ENCODE assay signal across 24 cellular contexts in genomic region chr6:43524483-43524961, GRCh38. TPM values are rescaled to one million over a fixed set of nuclear protein-coding genes. Genes with fewer than 3 reads are reported as not detected.
DNase-seq lines count a peak whose midpoint lies in the region; ATAC-seq and TF ChIP-seq lines count a peak whose summit lies in the region.
"Had no signal": no experiment of that assay in that cellular context is flagged by ENCODE, and none has a peak within 500 bp of the region (broad histone marks: within the 10 kb centered on the region; RNA-seq: fewer than 3 reads in every experiment).

No MANE protein-coding gene starts in this region.

- H3K27ac ChIP-seq in 22Rv1, result peak overlapping the region; percentile 8; the same call in 1 of the 2 replicates
- H3K27ac ChIP-seq in VCaP, result peak overlapping the region; percentile 79
- no peak overlapping the region for H3K27ac ChIP-seq in left lung
- no peak overlapping the region for H3K27ac ChIP-seq in neural progenitor cell
- H3K27ac ChIP-seq: C4-2B, psoas muscle, testis had no signal

- H3K4me1 Mint-ChIP-seq in neural progenitor cell, result no peaks in the 10 kb centered on the region
- no peaks in the 10 kb centered on the region for H3K4me1 Mint-ChIP-seq in stimulated activated naive CD8-positive, alpha-beta T cell treated with anti-CD3 and anti-CD28 coated beads, Interleukin-15, amount 100 ng/mL, for 72 hours
- H3K4me1 Mint-ChIP-seq: activated B cell treated with CpG ODN at 0.5 μM for 24 hours, IgD-negative memory B cell, memory B cell had no signal

- no peak overlapping the region for H2AFZ ChIP-seq in neural progenitor cell (replicated peaks)

- H3K9me3 Mint-ChIP-seq in neural progenitor cell, result no peaks in the 10 kb centered on the region
- H3K9me3 Mint-ChIP-seq in stimulated activated naive CD8-positive, alpha-beta T cell treated with anti-CD3 and anti-CD28 coated beads, Interleukin-15, amount 100 ng/mL, for 72 hours, result no peaks in the 10 kb centered on the region
- H3K9me3 Mint-ChIP-seq: activated B cell treated with CpG ODN at 0.5 μM for 24 hours, IgD-negative memory B cell, memory B cell had no signal

- no peak overlapping the region for H3K4me2 ChIP-seq in neural progenitor cell

- H3F3A ChIP-seq in neural progenitor cell (ENCODE audit: low read depth), result peaks cover 29% of the 10 kb centered on the region

- H3K4me1 ChIP-seq in left lung, result peaks cover 0 to 3% of the 10 kb centered on the region in 2 donors
- H3K4me1 ChIP-seq in neural progenitor cell, result no peaks in the 10 kb centered on the region
- H3K4me1 ChIP-seq: psoas muscle, testis had no signal

- no peak overlapping the region for H3K9ac ChIP-seq in neural progenitor cell

- H3K27me3 Mint-ChIP-seq in neural progenitor cell (ENCODE audit: insufficient read depth, low read depth), result peaks cover 8% of the 10 kb centered on the region
- no peaks in the 10 kb centered on the region for H3K27me3 Mint-ChIP-seq in stimulated activated naive CD8-positive, alpha-beta T cell treated with anti-CD3 and anti-CD28 coated beads, Interleukin-15, amount 100 ng/mL, for 72 hours
- H3K27me3 Mint-ChIP-seq: activated B cell treated with CpG ODN at 0.5 μM for 24 hours, IgD-negative memory B cell, memory B cell had no signal

- TF ChIP-seq CTCF in 22Rv1 (IDR thresholded peaks at IDR 0.05), result no peak
- TF ChIP-seq CTCF in VCaP (conservative IDR thresholded peaks at IDR 0.05), result no peak
- TF ChIP-seq CTCF in left lung (IDR thresholded peaks at IDR 0.05), result no peak
- no peak for TF ChIP-seq CTCF in neural progenitor cell (IDR thresholded peaks at IDR 0.05)

- peaks cover 35% of the 10 kb centered on the region for H3K36me3 Mint-ChIP-seq in neural progenitor cell

- intact Hi-C loops in left lung (cut with DNase I), result no loop called here

- no peak overlapping the region for H3K4me3 Mint-ChIP-seq in neural progenitor cell
- no peak overlapping the region for H3K4me3 Mint-ChIP-seq in stimulated activated naive CD8-positive, alpha-beta T cell treated with anti-CD3 and anti-CD28 coated beads, Interleukin-15, amount 100 ng/mL, for 72 hours
- H3K4me3 Mint-ChIP-seq: activated B cell treated with CpG ODN at 0.5 μM for 24 hours, IgD-negative memory B cell, memory B cell had no signal

- H3K27me3 ChIP-seq in left lung (no peaks in the 10 kb centered on the region), neural progenitor cell (no peaks in the 10 kb centered on the region)
- H3K27me3 ChIP-seq: testis had no signal

- no peak overlapping the region for H3K27ac Mint-ChIP-seq in neural progenitor cell
- H3K27ac Mint-ChIP-seq in stimulated activated naive CD8-positive, alpha-beta T cell treated with anti-CD3 and anti-CD28 coated beads, Interleukin-15, amount 100 ng/mL, for 72 hours, result peak overlapping the region in 1 of 2 donors; percentile 41
- H3K27ac Mint-ChIP-seq: memory B cell had no signal

- H3K36me3 ChIP-seq in left lung (peaks cover 0 to 100% of the 10 kb centered on the region in 2 donors), neural progenitor cell (no peaks in the 10 kb centered on the region)

- H3K79me2 ChIP-seq in neural progenitor cell (ENCODE audit: low read depth), result peaks cover 3% of the 10 kb centered on the region

- DNase-seq in ELF-1 (ENCODE audit: low read depth, low spot score), result peak; percentile 19
- DNase-seq in left lung, result no peak
- DNase-seq in neural progenitor cell (ENCODE audit: low spot score), result no peak
- DNase-seq in D341Med (ENCODE audit: low spot score), result no peak
- no peak for DNase-seq in stimulated activated naive CD8-positive, alpha-beta T cell treated with anti-CD3 and anti-CD28 coated beads, Interleukin-15, amount 100 ng/mL, for 72 hours
- DNase-seq: activated B cell treated with CpG ODN at 0.5 μM for 24 hours; activated CD8-positive, alpha-beta memory T cell treated with anti-CD3 and anti-CD28 coated beads for 24 hours; activated T-cell treated with anti-CD3 and anti-CD28 coated beads, Interleukin-2, amount 50 U/mL, for 48 hours; EL; glutamatergic neuron; NCI-H1105 treated with DMSO at 0.1 percent for 48 hours; NCI-H2029 treated with DMSO at 0.1 percent for 48 hours; NCI-H345; nucleus accumbens; psoas muscle; stimulated activated CD4-positive, alpha-beta T cell treated with anti-CD3 and anti-CD28 coated beads, Interleukin-1b, Interleukin-23, amount 100 ng/mL, for 48 hours; T-helper 9 cell; testis had no signal

- H3K9me3 ChIP-seq in left lung (no peaks in the 10 kb centered on the region), neural progenitor cell (ENCODE audit: low read depth) (no peaks in the 10 kb centered on the region)
- H3K9me3 ChIP-seq: psoas muscle, testis had no signal

- H3K4me3 ChIP-seq in left lung (no peak overlapping the region), neural progenitor cell (no peak overlapping the region)
- H3K4me3 ChIP-seq: psoas muscle, testis had no signal

- no peaks in the 10 kb centered on the region for H4K20me1 ChIP-seq in neural progenitor cell (ENCODE audit: low read depth)

- ATAC-seq in left lung, result peak; percentile 67
- no peak for ATAC-seq in stimulated activated naive CD8-positive, alpha-beta T cell treated with anti-CD3 and anti-CD28 coated beads, Interleukin-15, amount 100 ng/mL, for 72 hours
- ATAC-seq: psoas muscle had no signal

RNA-seq across cellular contexts. Expression of gene POLR1C, which starts 7.6 kb away (rescaled TPM):
- total RNA-seq in left lung (10 to 100 TPM; 31.9 to 46.3 TPM), neural progenitor cell (ENCODE audit: low replicate concordance) (23.2 and 24.4 TPM in 2 replicates)

RNA-seq across cellular contexts. Expression of gene YIPF3, which starts 7.8 kb away (rescaled TPM):
- total RNA-seq in left lung, result 100 to 1,000 TPM; 101 to 128 TPM
- 102 and 117 TPM in 2 replicates for total RNA-seq in neural progenitor cell (ENCODE audit: low replicate concordance)

RNA-seq across cellular contexts. Expression of gene LRRC73, which starts 14.4 kb away (rescaled TPM):
- total RNA-seq in left lung (1 to 10 TPM in 1 of 2 donors, under 1 TPM in 1; 0.52 to 1.5 TPM), neural progenitor cell (ENCODE audit: low replicate concordance) (0.37 TPM in 1 of 2 replicates, not detected in the other)
- total RNA-seq: kidney epithelial cell had no signal

RNA-seq across cellular contexts. Expression of gene TJAP1, which starts 47.2 kb away (rescaled TPM):
- total RNA-seq in left lung (10 to 100 TPM; 24.5 to 27.9 TPM), neural progenitor cell (ENCODE audit: low replicate concordance) (12.9 and 31.4 TPM in 2 replicates)

RNA-seq across cellular contexts. Expression of gene XPO5, which starts 51.3 kb away (rescaled TPM):
- total RNA-seq in left lung (10 to 100 TPM; 24.0 to 36.8 TPM), neural progenitor cell (ENCODE audit: low replicate concordance) (62.5 and 65.0 TPM in 2 replicates)

Comparison
In these comparisons a context has a peak if more than half of its experiments do, and no peak if none do; other contexts are left out.
1. H3K27ac ChIP-seq: peak in 22Rv1 (single experiment) and VCaP (single experiment); none in left lung (0 of 2) and neural progenitor cell (single experiment).